In the genomic region with DNA sequence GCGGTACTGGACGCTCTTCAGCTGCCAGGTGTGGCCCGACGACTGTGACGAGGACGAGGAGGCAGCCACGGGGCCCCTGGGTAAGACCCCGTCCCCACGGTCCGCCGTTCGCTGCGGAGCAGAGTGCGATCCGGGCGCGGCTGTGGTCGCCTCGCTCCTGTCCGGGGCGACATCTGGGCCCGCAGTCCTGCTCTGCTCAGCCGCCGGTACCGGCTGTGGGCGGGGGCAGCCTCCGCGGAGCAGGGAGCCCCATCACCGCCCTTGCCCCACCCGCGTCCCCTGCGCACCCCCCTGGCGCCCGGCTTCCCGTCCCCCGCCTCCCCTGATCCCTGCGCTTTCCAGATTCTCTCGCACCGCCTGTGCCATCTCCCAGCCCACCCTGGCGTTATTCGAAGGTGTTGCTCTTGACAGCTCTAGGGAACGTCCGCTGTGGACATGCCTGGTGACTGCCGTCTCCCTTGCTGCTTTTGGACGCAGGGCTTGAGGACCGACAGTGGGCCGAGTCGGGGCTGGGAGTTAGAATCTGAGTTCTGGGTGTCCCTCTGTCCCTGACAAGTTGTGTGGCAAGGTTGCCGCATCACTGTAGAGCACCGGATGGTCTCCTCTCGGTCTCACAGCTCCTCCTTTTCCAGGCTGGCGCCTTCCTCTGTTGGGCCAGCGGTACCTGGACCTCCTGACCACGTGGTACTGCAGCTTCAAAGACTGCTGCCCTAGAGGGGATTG, we compare ENCODE assay signal across 8 cellular contexts. TPM values are rescaled to one million over a fixed set of nuclear protein-coding genes. Genes with fewer than 3 reads are reported as not detected.
A peak's percentile ranks its signal among the peaks of the same experiment; 100 is the strongest.
DNase-seq lines count a peak whose midpoint lies in the region; ATAC-seq and TF ChIP-seq lines count a peak whose summit lies in the region.

No MANE protein-coding gene starts in this region.

- no peaks in the 10 kb centered on the region for H3K9me3 ChIP-seq in PC-3 (ENCODE audit: low read length)

- BruUV-seq in PC-3 (replicated peaks; lab: Mats Ljungman, UMichigan): no TSS peak

- intact Hi-C loops in PC-3 (cut with micrococcal nuclease) (loop anchor here (5.0 kb wide), 1 partner anchor 285 kb away; the partner anchor contains the start of gene AXDND1), Right ventricle myocardium superior (cut with DNase I) (loop anchor here (5.0 to 10.0 kb wide), 2 partner anchors 212 to 285 kb away; partner anchors contain the start of genes AXDND1 and SOAT1)

- no peaks in the 10 kb centered on the region for H3K9me2 ChIP-seq in PC-3 (replicated peaks; ENCODE audit: low read length)

- peak; percentile 14 for ATAC-seq in GM18867 (IDR thresholded peaks at IDR 0.05; ENCODE audit: unreplicated experiment)
- peak; percentile 14 for ATAC-seq in HG03064 (IDR thresholded peaks at IDR 0.05; ENCODE audit: low read depth, unreplicated experiment)
- ATAC-seq in PC-3: peak; percentile 29
- ATAC-seq in Right ventricle myocardium superior (ENCODE audit: poor library complexity): peak; percentile 53

- POLR2A ChIA-PET in PC-3 (lab: Charles Lee; ENCODE audit: unreplicated experiment): interaction anchor here (0.6 kb wide), 1 partner anchor 116 kb away, joined by 5 read pairs; no protein-coding TSS in a partner anchor

- no peaks in the 10 kb centered on the region for H3K27me3 ChIP-seq in PC-3 (ENCODE audit: low read length)

- H3K9ac ChIP-seq in PC-3 (ENCODE audit: low read length): peak overlapping the region; percentile 88

- no peaks in the 10 kb centered on the region for H4K20me1 ChIP-seq in PC-3 (ENCODE audit: low read length)

- H3F3A ChIP-seq in PC-3 (ENCODE audit: low read length, unreplicated experiment): no peaks in the 10 kb centered on the region

- peak overlapping the region; percentile 95 for H3K4me2 ChIP-seq in PC-3 (ENCODE audit: low read length)

- peak overlapping the region; percentile 84 for H3K4me3 ChIP-seq in PC-3 (ENCODE audit: low read length)

- DNase-seq in AG08395 (ENCODE audit: low spot score) (peak; percentile 43), PC-3 (peak; percentile 31), Right ventricle myocardium superior (peak; percentile 52), pons (ENCODE audit: low spot score) (peak; percentile 18), NCI-H187 (lab: John Stamatoyannopoulos, UW) (no peak)
- peak; percentile 33 for DNase-seq in activated naive CD4-positive, alpha-beta T cell treated with Interleukin-2 at 50 U/mL for 16 hours

- no peaks in the 10 kb centered on the region for H3K36me3 ChIP-seq in PC-3 (ENCODE audit: low read depth, low read length)

- CTCF ChIA-PET in PC-3 (lab: Charles Lee): interaction anchor here (0.6 kb wide), 1 partner anchor 550 kb away, joined by 3 read pairs; no protein-coding TSS in a partner anchor

- H2AFZ ChIP-seq in PC-3 (ENCODE audit: low read length): peak overlapping the region; percentile 54

- TF ChIP-seq CTCF in PC-3 (conservative IDR thresholded peaks at IDR 0.05; ENCODE audit: low read depth, low read length): no peak

- H3K4me1 ChIP-seq in PC-3 (ENCODE audit: insufficient read depth, low read length): peaks cover 18% of the 10 kb centered on the region

- peaks cover 46% of the 10 kb centered on the region for H3K79me2 ChIP-seq in PC-3 (ENCODE audit: low read length)

- H3K27ac ChIP-seq in PC-3 (ENCODE audit: low read length): peak overlapping the region; percentile 41

RNA-seq across cellular contexts. Expression of gene TOR3A, which starts 0.6 kb away (rescaled TPM):
- 70.8 and 95.5 TPM in 2 replicates for total RNA-seq in PC-3 (2014; rRNA removed)
- 10.1 TPM for total RNA-seq in Right ventricle myocardium superior

RNA-seq across cellular contexts. Expression of gene FAM20B, which starts 56.8 kb away (rescaled TPM):
- total RNA-seq in PC-3 (2014; rRNA removed) (20.1 and 21.1 TPM in 2 replicates), Right ventricle myocardium superior (50.2 TPM)

Comparison
In these comparisons a context has a peak if more than half of its experiments do, and no peak if none do; other contexts are left out.
1. DNase-seq: peak in AG08395 (single experiment), PC-3 (single experiment), activated naive CD4-positive, alpha-beta T cell treated with Interleukin-2 at 50 U/mL for 16 hours (single experiment), Right ventricle myocardium superior (single experiment) and pons (single experiment); none in NCI-H187 (0 of 2).
2. Peak in every context shown above with its lines, with median percentiles within 50 percentile points of each other: ATAC-seq.